9 cellular contexts compared by ENCODE assay signal in the genomic region with DNA sequence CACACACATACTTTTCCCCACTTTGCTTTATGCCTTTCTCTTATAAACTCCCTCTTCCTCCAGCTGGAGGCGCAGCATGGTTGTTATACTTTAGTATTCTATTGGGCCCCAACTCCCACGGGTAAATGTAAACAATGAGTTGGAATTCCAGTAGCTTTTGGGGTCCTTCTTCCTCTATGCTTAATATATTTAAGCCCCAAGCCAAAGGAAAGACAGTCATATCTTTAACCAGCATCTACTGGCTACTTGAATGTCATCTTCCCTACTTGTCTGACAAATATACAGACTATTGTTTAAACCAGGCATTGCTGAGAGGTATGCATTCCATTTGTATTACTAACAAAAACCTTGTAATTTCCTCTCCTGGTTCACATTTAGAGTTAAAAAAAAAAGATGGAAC.
DNase-seq lines count a peak whose midpoint lies in the region; ATAC-seq and TF ChIP-seq lines count a peak whose summit lies in the region.
"Had no signal": no experiment of that assay in that cellular context is flagged by ENCODE, and none has a peak within 500 bp of the region (broad histone marks: within the 10 kb centered on the region; RNA-seq: fewer than 3 reads in every experiment).

No MANE protein-coding gene starts in this region.

- no peak overlapping the region for H2AFZ ChIP-seq in H9 (ENCODE audit: low read length)
- no peak overlapping the region for H2AFZ ChIP-seq in fibroblast of lung (ENCODE audit: low read length)
- no peak overlapping the region for H2AFZ ChIP-seq in smooth muscle cell (ENCODE audit: low read depth)

- H3K36me3 ChIP-seq in SJCRH30: peaks cover 3% of the 10 kb centered on the region; the same call in 1 of the 2 replicates
- no peaks in the 10 kb centered on the region for H3K36me3 ChIP-seq in fibroblast of lung (ENCODE audit: control insufficient read depth, insufficient read depth, low read length)
- no peaks in the 10 kb centered on the region for H3K36me3 ChIP-seq in smooth muscle cell (ENCODE audit: low read depth)
- peaks cover 0 to 8% of the 10 kb centered on the region in 2 donors for H3K36me3 ChIP-seq in gastrocnemius medialis

- H3K79me1 ChIP-seq in H9 (ENCODE audit: insufficient read depth, low read depth, low read length, poor library complexity, severe bottlenecking): no peaks in the 10 kb centered on the region

- TF ChIP-seq POLR2A in gastrocnemius medialis (IDR thresholded peaks at IDR 0.05): no peak

- no peak overlapping the region for H3K18ac ChIP-seq in H9 (ENCODE audit: insufficient read length, low read depth, low read length)

- no peak overlapping the region for H2BK15ac ChIP-seq in H9 (ENCODE audit: low read depth, low read length)

- peaks cover 7 to 16% (median 8%) of the 10 kb centered on the region in 3 experiments for H3K36me3 Mint-ChIP-seq in H9 (ENCODE audit: insufficient read depth in 1 of 3, low read depth in 3 of 3)

- H3K4me2 ChIP-seq in H9 (ENCODE audit: insufficient read depth, insufficient read length, low read length): no peak overlapping the region
- no peak overlapping the region for H3K4me2 ChIP-seq in fibroblast of lung (ENCODE audit: extremely low read depth, insufficient read depth, low read length)
- peak overlapping the region; percentile 1 for H3K4me2 ChIP-seq in smooth muscle cell

- H4K91ac ChIP-seq in H9 (ENCODE audit: insufficient read length, low read depth, low read length): no peak overlapping the region

- H3K4me3 Mint-ChIP-seq in H9: no peak overlapping the region

- no CpG with 5 or more reads among the region's 2 CpGs for WGBS in H9 (ENCODE audit: extremely low coverage, insufficient read length, low lambda C conversion rate)
- 56% methylated on average over 2 of the region's 2 CpGs for WGBS in smooth muscle cell (ENCODE audit: low lambda C conversion rate)

- H3K23me2 ChIP-seq in H9 (ENCODE audit: insufficient read length, low read depth, low read length, poor library complexity, severe bottlenecking): no peaks in the 10 kb centered on the region

- no peak overlapping the region for H4K8ac ChIP-seq in H9 (replicated peaks; ENCODE audit: insufficient read length, low read depth, low read length)

- no peak overlapping the region for H2BK20ac ChIP-seq in H9 (ENCODE audit: low read depth, low read length, poor library complexity, severe bottlenecking)

- no peak for ATAC-seq in gastrocnemius medialis

- in situ Hi-C loops in gastrocnemius medialis (cut with MboI; ENCODE audit: low sequenced_read_pairs in 4 of 4): no loop called here

- H3K23ac ChIP-seq in H9 (ENCODE audit: insufficient read length, low read depth, low read length): no peak overlapping the region

- H3F3A ChIP-seq in smooth muscle cell (ENCODE audit: low read depth): no peaks in the 10 kb centered on the region

- H3K4me3 ChIP-seq in SJCRH30 (no peak overlapping the region), fibroblast of lung (replicated peaks in 1 of 4; ENCODE audit: control extremely low read depth in 1 of 4, insufficient read depth in 1 of 4, low read depth in 3 of 4, low read length in 4 of 4) (no peak overlapping the region), smooth muscle cell (no peak overlapping the region), gastrocnemius medialis (no peak overlapping the region)

- intact Hi-C loops in gastrocnemius medialis (cut with DNase I; ENCODE audit: low total_unique reads): no loop called here

- H3K4me1 ChIP-seq in H9 (ENCODE audit: insufficient read depth, low read length) (no peaks in the 10 kb centered on the region), SJCRH30 (peaks cover 26% of the 10 kb centered on the region), fibroblast of lung (ENCODE audit: control insufficient read depth, extremely low read depth, insufficient read depth, low read length) (no peaks in the 10 kb centered on the region), smooth muscle cell (ENCODE audit: low read depth) (no peaks in the 10 kb centered on the region), gastrocnemius medialis (no peaks in the 10 kb centered on the region)

- H4K20me1 ChIP-seq in H9 (ENCODE audit: control insufficient read depth, insufficient read depth, insufficient read length) (no peaks in the 10 kb centered on the region), fibroblast of lung (ENCODE audit: control insufficient read depth, extremely low read depth, insufficient read depth, low read length) (no peaks in the 10 kb centered on the region), smooth muscle cell (ENCODE audit: low read depth) (no peaks in the 10 kb centered on the region)

- H3K9me3 ChIP-seq in H9 (ENCODE audit: control insufficient read depth, low read depth, low read length) (no peaks in the 10 kb centered on the region), SJCRH30 (replicated peaks) (no peaks in the 10 kb centered on the region), fibroblast of lung (ENCODE audit: control insufficient read depth, insufficient read depth, low read depth, low read length) (no peaks in the 10 kb centered on the region), smooth muscle cell (replicated peaks; ENCODE audit: low read depth) (no peaks in the 10 kb centered on the region), gastrocnemius medialis (no peaks in the 10 kb centered on the region)

- H3K56ac ChIP-seq in H9 (ENCODE audit: insufficient read length, low read depth, low read length): no peak overlapping the region

- H3K4ac ChIP-seq in H9 (ENCODE audit: low read depth, low read length): no peak overlapping the region

- peaks cover 0 to 3% of the 10 kb centered on the region in 2 experiments; a peak in 3 of 5 replicates for H3K9me3 Mint-ChIP-seq in H9

- H2BK5ac ChIP-seq in H9 (ENCODE audit: insufficient read length, low read length): no peak overlapping the region

- H3K14ac ChIP-seq in H9 (ENCODE audit: insufficient read depth, low read length): no peak overlapping the region

- peaks cover 5 to 6% of the 10 kb centered on the region in 2 experiments; a peak in 3 of 4 replicates for H3K4me1 Mint-ChIP-seq in H9

- H3K27ac ChIP-seq in H9 (ENCODE audit: insufficient read length, low read depth, low read length) (no peak overlapping the region), SJCRH30 (peak overlapping the region; percentile 48), fibroblast of lung (ENCODE audit: insufficient read depth, low read length) (no peak overlapping the region), smooth muscle cell (ENCODE audit: low read depth) (peak overlapping the region; percentile 36), gastrocnemius medialis (no peak overlapping the region)

- TF ChIP-seq CTCF in H9 (conservative IDR thresholded peaks at IDR 0.05): peak; percentile 38
- TF ChIP-seq CTCF in fibroblast of lung (conservative IDR thresholded peaks at IDR 0.05 in 1 of 2, IDR thresholded peaks at IDR 0.05 in 1 of 2; ENCODE audit: low read depth in 1 of 2, low read length in 2 of 2): peak in 1 of 2 donors; percentile 7
- TF ChIP-seq CTCF in smooth muscle cell (IDR thresholded peaks at IDR 0.05; ENCODE audit: borderline replicate concordance, insufficient read depth, poor library complexity, severe bottlenecking): peak; percentile 0
- TF ChIP-seq CTCF in gastrocnemius medialis (IDR thresholded peaks at IDR 0.05 in 4 of 5, conservative IDR thresholded peaks at IDR 0.05 in 1 of 5): no peak

- H3K79me2 ChIP-seq in H9 (ENCODE audit: insufficient read depth, low read length) (no peaks in the 10 kb centered on the region), fibroblast of lung (ENCODE audit: control insufficient read depth, insufficient read depth, low read length) (no peaks in the 10 kb centered on the region), smooth muscle cell (ENCODE audit: low read depth) (no peaks in the 10 kb centered on the region)

- H3K27me3 Mint-ChIP-seq in H9 (ENCODE audit: low read depth): no peaks in the 10 kb centered on the region

- H4K5ac ChIP-seq in H9 (ENCODE audit: insufficient read length, low read depth, low read length): no peak overlapping the region

- H2BK120ac ChIP-seq in H9 (ENCODE audit: low read depth, low read length, poor library complexity, severe bottlenecking): no peak overlapping the region

- H3T11ph ChIP-seq in H9 (ENCODE audit: low read length): no peak overlapping the region

- no peak overlapping the region for H2AK5ac ChIP-seq in H9 (ENCODE audit: insufficient read length, low read length)

- no peak for DNase-seq in H9
- DNase-seq in SJCRH30: peak; percentile 21 to 33
- DNase-seq in fibroblast of lung (ENCODE audit: low read depth in 2 of 2): peak; percentile 6 to 85
- DNase-seq in smooth muscle cell (lab: John Stamatoyannopoulos, UW; ENCODE audit: unreplicated experiment): no peak
- no peak for DNase-seq in gastrocnemius medialis
- DNase-seq in activated T-cell treated with anti-CD3 and anti-CD28 coated beads, Interleukin-2, amount 50 U/mL, for 1 hour: no peak
- no peak for DNase-seq in midbrain (lab: John Stamatoyannopoulos, UW)
- DNase-seq: activated T-cell treated with anti-CD3 and anti-CD28 coated beads, Interleukin-2, amount 50 U/mL, for 48 hours; NCI-H748 treated with DMSO at 0.1 percent for 48 hours had no signal

- H2BK12ac ChIP-seq in H9 (ENCODE audit: insufficient read length, low read depth, low read length): no peak overlapping the region

- H3K27ac Mint-ChIP-seq in H9: 0 out of 7 replicates have a peak overlapping the region, but pooled peaks of 2 of the 3 experiments have one; percentile 31 to 61

- H3K9ac ChIP-seq in H9 (ENCODE audit: extremely low read depth, insufficient read length, low read length) (no peak overlapping the region), fibroblast of lung (ENCODE audit: insufficient read depth, low read length) (no peak overlapping the region), smooth muscle cell (ENCODE audit: low read depth) (no peak overlapping the region)

- H3K27me3 ChIP-seq in H9 (ENCODE audit: insufficient read depth, low read length) (no peaks in the 10 kb centered on the region), SJCRH30 (no peaks in the 10 kb centered on the region), fibroblast of lung (ENCODE audit: control insufficient read depth, insufficient read depth, low read length) (no peaks in the 10 kb centered on the region), smooth muscle cell (ENCODE audit: low read depth) (no peaks in the 10 kb centered on the region), gastrocnemius medialis (no peaks in the 10 kb centered on the region)

Comparison
In these comparisons a context has a peak if more than half of its experiments do, and no peak if none do; other contexts are left out.
1. DNase-seq: peak in SJCRH30 (2 of 2) and fibroblast of lung (2 of 2); none in H9 (single experiment), smooth muscle cell (single experiment), gastrocnemius medialis (0 of 2), activated T-cell treated with anti-CD3 and anti-CD28 coated beads, Interleukin-2, amount 50 U/mL, for 1 hour (single experiment) and midbrain (single experiment).
2. H3K27ac ChIP-seq: peak in SJCRH30 (single experiment) and smooth muscle cell (single experiment); none in H9 (single experiment), fibroblast of lung (single experiment) and gastrocnemius medialis (0 of 4).
3. CTCF ChIP-seq: peak in H9 (single experiment) and smooth muscle cell (single experiment); none in gastrocnemius medialis (0 of 5).